ENCODE assay signal across 27 cellular contexts in the genomic region with DNA sequence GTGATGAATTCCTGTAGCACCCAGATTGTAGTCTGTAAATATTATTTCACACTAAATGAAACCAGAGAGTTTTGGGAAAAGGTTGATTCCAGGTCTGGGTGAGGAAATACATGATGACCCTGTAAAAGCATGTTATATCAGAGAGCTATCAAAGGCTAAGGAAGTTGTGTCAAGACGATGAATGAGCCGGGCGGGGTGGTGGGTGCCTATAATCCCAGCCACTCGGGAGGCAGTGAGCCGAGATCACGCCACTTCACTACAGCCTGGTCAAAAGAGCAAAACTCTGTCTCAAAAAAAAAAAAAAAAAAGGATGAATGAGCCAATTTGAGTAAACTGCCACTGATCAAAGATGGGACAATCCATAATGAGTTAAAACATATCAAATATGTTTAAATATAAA.
"Had no signal": no experiment of that assay in that cellular context is flagged by ENCODE, and none has a peak within 500 bp of the region (broad histone marks: within the 10 kb centered on the region; RNA-seq: fewer than 3 reads in every experiment).

No MANE protein-coding gene starts in this region.

- H3K4me3 Mint-ChIP-seq: activated CD4-positive, alpha-beta T cell treated with anti-CD3 and anti-CD28 coated beads for 36 hours; activated CD8-positive, alpha-beta memory T cell treated with anti-CD3 and anti-CD28 coated beads, Interleukin-2, amount 10 ng/mL, durations not matched to agents 7 days and 5 days; activated CD8-positive, alpha-beta T cell treated with anti-CD3 and anti-CD28 coated beads, Interleukin-2, amount 10 ng/mL, durations not matched to agents 7 days and 5 days; activated naive CD8-positive, alpha-beta T cell treated with anti-CD3 and anti-CD28 coated beads, Interleukin-2, amount 10 ng/mL, durations not matched to agents 7 days and 5 days; dendritic cell treated with granulocyte-macrophage colony-stimulating factor and Interleukin-4, amounts not matched to agents 40 ng/mL and 50 ng/mL, for 4 days; endodermal cell; naive B cell; neural crest cell; stimulated activated naive B cell treated with anti-CD40 and anti-IgM and Interleukin-4, amounts not matched to agents 10 μg/mL and 1 μg/mL and 100 μg/mL, for 72 hours had no signal

- H3K27ac ChIP-seq: esophagus muscularis mucosa, pancreas, prostate gland, sigmoid colon, stomach, tibial nerve had no signal

- H3K4me1 ChIP-seq: prostate gland, sigmoid colon had no signal

- H3K4me3 ChIP-seq: esophagus muscularis mucosa, pancreas, prostate gland, sigmoid colon, stomach, tibial nerve had no signal

- DNase-seq: activated CD4-positive, alpha-beta T cell treated with anti-CD3 and anti-CD28 coated beads for 36 hours; activated CD4-positive, CD25-positive, alpha-beta regulatory T cell; activated CD8-positive, alpha-beta memory T cell treated with anti-CD3 and anti-CD28 coated beads, Interleukin-2, amount 10 ng/mL, durations not matched to agents 7 days and 5 days; activated CD8-positive, alpha-beta T cell treated with anti-CD3 and anti-CD28 coated beads, Interleukin-2, amount 10 ng/mL, durations not matched to agents 7 days and 5 days; activated effector memory CD4-positive, alpha-beta T cell treated with Interleukin-2 at 50 U/mL for 16 hours; activated naive CD8-positive, alpha-beta T cell treated with anti-CD3 and anti-CD28 coated beads, Interleukin-2, amount 10 ng/mL, durations not matched to agents 7 days and 5 days; amygdala; central memory CD4-positive, alpha-beta T cell; endodermal cell; foreskin melanocyte; islet precursor cell; naive B cell; nucleus accumbens; pancreas; retina; sigmoid colon; small intestine; stimulated activated CD4-positive, alpha-beta T cell treated with anti-CD3 and anti-CD28 coated beads, Interleukin-1b, Interleukin-23, amount 100 ng/mL, for 48 hours; stimulated activated CD4-positive, alpha-beta T cell treated with anti-CD3 and anti-CD28 coated beads, Interleukin-4, amount 100 ng/mL, for 4 hours; stimulated activated CD8-positive, alpha-beta memory T cell treated with anti-CD3 and anti-CD28 coated beads, Interleukin-4, amount 100 ng/mL, for 48 hours; stimulated activated naive B cell treated with anti-CD40 and anti-IgM and Interleukin-4, amounts not matched to agents 10 μg/mL and 1 μg/mL and 100 μg/mL, for 72 hours; stomach had no signal

- H3K36me3 ChIP-seq: prostate gland had no signal

- H3K27me3 ChIP-seq: esophagus muscularis mucosa, pancreas, sigmoid colon, stomach, tibial nerve had no signal

- H3K9me3 ChIP-seq: esophagus muscularis mucosa, pancreas, prostate gland, sigmoid colon, stomach, tibial nerve had no signal

- H3K9me3 Mint-ChIP-seq: activated naive CD8-positive, alpha-beta T cell treated with anti-CD3 and anti-CD28 coated beads, Interleukin-2, amount 10 ng/mL, durations not matched to agents 7 days and 5 days; dendritic cell treated with granulocyte-macrophage colony-stimulating factor and Interleukin-4, amounts not matched to agents 40 ng/mL and 50 ng/mL, for 4 days; endodermal cell; neural crest cell; stimulated activated naive B cell treated with anti-CD40 and anti-IgM and Interleukin-4, amounts not matched to agents 10 μg/mL and 1 μg/mL and 100 μg/mL, for 72 hours had no signal

- H3K4me1 Mint-ChIP-seq: endodermal cell; naive B cell; neural crest cell; stimulated activated naive B cell treated with anti-CD40 and anti-IgM and Interleukin-4, amounts not matched to agents 10 μg/mL and 1 μg/mL and 100 μg/mL, for 72 hours had no signal

- H3K27ac Mint-ChIP-seq: activated CD8-positive, alpha-beta memory T cell treated with anti-CD3 and anti-CD28 coated beads, Interleukin-2, amount 10 ng/mL, durations not matched to agents 7 days and 5 days; activated CD8-positive, alpha-beta T cell treated with anti-CD3 and anti-CD28 coated beads, Interleukin-2, amount 10 ng/mL, durations not matched to agents 7 days and 5 days; activated naive CD8-positive, alpha-beta T cell treated with anti-CD3 and anti-CD28 coated beads, Interleukin-2, amount 10 ng/mL, durations not matched to agents 7 days and 5 days; dendritic cell treated with granulocyte-macrophage colony-stimulating factor and Interleukin-4, amounts not matched to agents 40 ng/mL and 50 ng/mL, for 4 days; endodermal cell; naive B cell; stimulated activated naive B cell treated with anti-CD40 and anti-IgM and Interleukin-4, amounts not matched to agents 10 μg/mL and 1 μg/mL and 100 μg/mL, for 72 hours had no signal

- H3K27me3 Mint-ChIP-seq: activated CD4-positive, alpha-beta T cell treated with anti-CD3 and anti-CD28 coated beads for 36 hours; activated CD8-positive, alpha-beta memory T cell treated with anti-CD3 and anti-CD28 coated beads, Interleukin-2, amount 10 ng/mL, durations not matched to agents 7 days and 5 days; activated naive CD8-positive, alpha-beta T cell treated with anti-CD3 and anti-CD28 coated beads, Interleukin-2, amount 10 ng/mL, durations not matched to agents 7 days and 5 days; dendritic cell treated with granulocyte-macrophage colony-stimulating factor and Interleukin-4, amounts not matched to agents 40 ng/mL and 50 ng/mL, for 4 days; naive B cell; stimulated activated naive B cell treated with anti-CD40 and anti-IgM and Interleukin-4, amounts not matched to agents 10 μg/mL and 1 μg/mL and 100 μg/mL, for 72 hours had no signal

- ATAC-seq: activated CD8-positive, alpha-beta memory T cell treated with anti-CD3 and anti-CD28 coated beads, Interleukin-2, amount 10 ng/mL, durations not matched to agents 7 days and 5 days; activated CD8-positive, alpha-beta T cell treated with anti-CD3 and anti-CD28 coated beads, Interleukin-2, amount 10 ng/mL, durations not matched to agents 7 days and 5 days; pancreas; stimulated activated naive B cell treated with anti-CD40 and anti-IgM and Interleukin-4, amounts not matched to agents 10 μg/mL and 1 μg/mL and 100 μg/mL, for 72 hours had no signal
